13 cellular contexts compared by ENCODE assay signal in genomic region chr22:46750530-46750800, GRCh38. TPM values are rescaled to one million over a fixed set of nuclear protein-coding genes. Genes with fewer than 3 reads are reported as not detected.
DNase-seq lines count a peak whose midpoint lies in the region; ATAC-seq and TF ChIP-seq lines count a peak whose summit lies in the region.
"Had no signal": no experiment of that assay in that cellular context is flagged by ENCODE, and none has a peak within 500 bp of the region (broad histone marks: within the 10 kb centered on the region; RNA-seq: fewer than 3 reads in every experiment).

No MANE protein-coding gene starts in this region.

- no peaks in the 10 kb centered on the region for H3K36me3 ChIP-seq in esophagus (ENCODE audit: control insufficient read depth in 2 of 2, insufficient read depth in 2 of 2, low read length in 1 of 2)
- H3K36me3 ChIP-seq: cardiac muscle cell had no signal

- H3K27ac Mint-ChIP-seq in CD14-positive monocyte = peak overlapping the region; percentile 41 to 92 (median 76)
- H3K27ac Mint-ChIP-seq in HFFc6 = peak overlapping the region; percentile 93
- H3K27ac Mint-ChIP-seq in progenitor cell of endocrine pancreas = peak overlapping the region; percentile 3

- DNase-seq in CD14-positive monocyte (ENCODE audit: low spot score) = peak; percentile 32
- no peak for DNase-seq in HFFc6
- DNase-seq in progenitor cell of endocrine pancreas (ENCODE audit: low spot score, unreplicated experiment) = no peak
- DNase-seq in NCI-H345 treated with DMSO at 0.1 percent for 48 hours (lab: John Stamatoyannopoulos, UW; ENCODE audit: unreplicated experiment) = no peak
- DNase-seq in middle frontal gyrus (ENCODE audit: extremely low spot score, low spot score) = no peak
- DNase-seq: activated effector memory CD4-positive, alpha-beta T cell treated with Interleukin-2 at 50 U/mL for 16 hours; NCI-H2171; stimulated activated CD4-positive, alpha-beta T cell treated with anti-CD3 and anti-CD28 coated beads, Interleukin-2, amount 100 ng/mL, for 48 hours had no signal

- peaks cover 0 to 6% (median 0%) of the 10 kb centered on the region in 7 donors for H3K9me3 Mint-ChIP-seq in CD14-positive monocyte
- peaks cover 3% of the 10 kb centered on the region; the same call in 1 of the 2 replicates for H3K9me3 Mint-ChIP-seq in HFFc6
- no peaks in the 10 kb centered on the region for H3K9me3 Mint-ChIP-seq in progenitor cell of endocrine pancreas (ENCODE audit: low read depth)

- H3K27ac ChIP-seq in esophagus (ENCODE audit: low read depth in 2 of 2, low read length in 1 of 2) = peak overlapping the region; percentile 7 to 43
- H3K27ac ChIP-seq: cardiac muscle cell had no signal

- H3K36me3 Mint-ChIP-seq in CD14-positive monocyte (no peaks in the 10 kb centered on the region), HFFc6 (ENCODE audit: low read depth) (no peaks in the 10 kb centered on the region), progenitor cell of endocrine pancreas (ENCODE audit: insufficient read depth) (no peaks in the 10 kb centered on the region)

- ATAC-seq in GM18520 (IDR thresholded peaks at IDR 0.05; ENCODE audit: unreplicated experiment) = no peak
- ATAC-seq: activated CD4-positive, CD25-positive, alpha-beta regulatory T cell treated with anti-CD3 and anti-CD28 coated beads, Interleukin-2, amount 50 U/mL, for 24 hours; HCT116 had no signal

- TF ChIP-seq CTCF in CD14-positive monocyte (IDR thresholded peaks at IDR 0.05) (no peak), HFFc6 (IDR thresholded peaks at IDR 0.05) (no peak), progenitor cell of endocrine pancreas (IDR thresholded peaks at IDR 0.05; ENCODE audit: unreplicated experiment) (no peak)

- H3K27me3 Mint-ChIP-seq in CD14-positive monocyte (ENCODE audit: low read depth in 3 of 3) = peaks cover 2 to 11% (median 10%) of the 10 kb centered on the region in 3 donors
- H3K27me3 Mint-ChIP-seq in HFFc6 (ENCODE audit: insufficient read depth) = peaks cover 3% of the 10 kb centered on the region; the same call in 1 of the 2 replicates
- H3K27me3 Mint-ChIP-seq in progenitor cell of endocrine pancreas = peaks cover 39% of the 10 kb centered on the region

- H3K4me3 Mint-ChIP-seq in CD14-positive monocyte = peak overlapping the region in 1 of 2 donors; percentile 30
- no peak overlapping the region; the same call in 1 of the 2 replicates for H3K4me3 Mint-ChIP-seq in HFFc6
- no peak overlapping the region for H3K4me3 Mint-ChIP-seq in progenitor cell of endocrine pancreas (ENCODE audit: low read depth)

- peaks cover 59% of the 10 kb centered on the region for H3K4me1 Mint-ChIP-seq in CD14-positive monocyte
- peaks cover 45% of the 10 kb centered on the region for H3K4me1 Mint-ChIP-seq in HFFc6 (ENCODE audit: low read depth)
- H3K4me1 Mint-ChIP-seq in progenitor cell of endocrine pancreas (ENCODE audit: low read depth) = no peaks in the 10 kb centered on the region

- intact Hi-C loops in CD14-positive monocyte (cut with micrococcal nuclease) = loop anchor here in 1 of 2 donors (5.0 kb wide), 1 partner anchor 42 kb away; no protein-coding TSS in a partner anchor

- WGBS in esophagus, 2 donors = 79 to 91% methylated on average over 5 of the region's 5 CpGs

- H3K27me3 ChIP-seq in esophagus (ENCODE audit: control insufficient read depth in 1 of 2, insufficient read depth in 2 of 2, low read length in 2 of 2) = no peaks in the 10 kb centered on the region

- no peaks in the 10 kb centered on the region for H3K9me3 ChIP-seq in esophagus (ENCODE audit: control insufficient read depth in 2 of 2, insufficient read depth in 1 of 2, low read depth in 1 of 2, low read length in 1 of 2)

- peaks cover 8 to 35% of the 10 kb centered on the region in 2 donors for H3K4me1 ChIP-seq in esophagus (ENCODE audit: control insufficient read depth in 2 of 2, insufficient read depth in 2 of 2, low read length in 1 of 2)

- H3K4me3 ChIP-seq in esophagus (ENCODE audit: low read depth in 1 of 2, low read length in 2 of 2) = no peak overlapping the region
- H3K4me3 ChIP-seq: cardiac muscle cell had no signal

RNA-seq across cellular contexts. Expression of gene TBC1D22A, which starts 12.0 kb away (rescaled TPM):
- polyA plus RNA-seq in CD14-positive monocyte (10 to 100 TPM; 25.9 to 29.5 TPM), esophagus (10 to 100 TPM; 15.1 to 17.4 TPM)
- 10 to 100 TPM; 20.4 to 24.1 (median 22.2) TPM for total RNA-seq in HFFc6 (2021; fragmentation: NEBNext Ultra II Directional; extraction: Animal tissue kit (Norgen Biotek cat#: 25700))
- total RNA-seq in progenitor cell of endocrine pancreas = 23.2 and 24.2 TPM in 2 replicates

RNA-seq across cellular contexts. Expression of gene CERK, which starts 12.4 kb away (rescaled TPM):
- polyA plus RNA-seq in CD14-positive monocyte = 10 to 100 TPM; 22.4 to 24.5 TPM
- total RNA-seq in HFFc6 (2021; fragmentation: NEBNext Ultra II Directional; extraction: Animal tissue kit (Norgen Biotek cat#: 25700)) = 10 to 100 TPM; 49.1 to 54.8 (median 52.0) TPM
- polyA plus RNA-seq in esophagus = 10 to 100 TPM in 1 of 2 donors, 1 to 10 TPM in 1; 8.7 to 13.4 TPM
- total RNA-seq in progenitor cell of endocrine pancreas = 59.2 and 62.0 TPM in 2 replicates

Comparison
In these comparisons a context has a peak if more than half of its experiments do, and no peak if none do; other contexts are left out.
1. H3K27ac Mint-ChIP-seq: peak in every context shown above with its lines; median percentile 93 in HFFc6; 76 in CD14-positive monocyte; 3 in progenitor cell of endocrine pancreas.